ENCODE assay signal across 15 cellular contexts in genomic region chr6:56552212-56553130, GRCh38.
DNase-seq lines count a peak whose midpoint lies in the region; ATAC-seq, FAIRE-seq and TF ChIP-seq lines count a peak whose summit lies in the region.
"Had no signal": no experiment of that assay in that cellular context is flagged by ENCODE, and none has a peak within 500 bp of the region (broad histone marks: within the 10 kb centered on the region; RNA-seq: fewer than 3 reads in every experiment).

No MANE protein-coding gene starts in this region.

- H3K4me2 ChIP-seq in A549 (no peak overlapping the region), HepG2 (ENCODE audit: low read depth, low read length) (no peak overlapping the region)

- in situ Hi-C loops in HepG2 (cut with HindIII; ENCODE audit: extremely low pct_ligation_motif_present, low pct_unique_long_range_greater_than_20kb): no loop called here

- H3K79me2 ChIP-seq in HepG2 (ENCODE audit: insufficient read depth, low read length): no peaks in the 10 kb centered on the region

- no peak overlapping the region for H3K9ac ChIP-seq in HepG2 (ENCODE audit: insufficient read depth, low read depth, low read length)

- H3K9me3 Mint-ChIP-seq in activated naive CD8-positive, alpha-beta T cell treated with anti-CD3 and anti-CD28 coated beads for 36 hours: no peaks in the 10 kb centered on the region
- no peaks in the 10 kb centered on the region for H3K9me3 Mint-ChIP-seq in activated CD8-positive, alpha-beta T cell treated with anti-CD3 and anti-CD28 coated beads for 36 hours
- H3K9me3 Mint-ChIP-seq in CD14-positive monocyte: no peaks in the 10 kb centered on the region
- H3K9me3 Mint-ChIP-seq: natural killer cell treated with Interleukin-12 subunit alpha and Interleukin-12 subunit beta and Interleukin-15 and Interleukin-18, amount 100 ng/mL, for 72 hours had no signal

- H3K4me3 ChIP-seq in A549 (no peak overlapping the region), HepG2 (replicated peaks in 1 of 3; ENCODE audit: insufficient read depth in 1 of 3, low read depth in 2 of 3, low read length in 3 of 3) (no peak overlapping the region), ovary (no peak overlapping the region)

- no TSS peak for BruUV-seq in HepG2 (replicated peaks; lab: Mats Ljungman, UMichigan)

- H3K4me3 Mint-ChIP-seq in activated naive CD8-positive, alpha-beta T cell treated with anti-CD3 and anti-CD28 coated beads for 36 hours: no peak overlapping the region
- H3K4me3 Mint-ChIP-seq in activated CD8-positive, alpha-beta T cell treated with anti-CD3 and anti-CD28 coated beads for 36 hours: no peak overlapping the region
- H3K4me3 Mint-ChIP-seq in CD14-positive monocyte: no peak overlapping the region
- H3K4me3 Mint-ChIP-seq: natural killer cell treated with Interleukin-12 subunit alpha and Interleukin-12 subunit beta and Interleukin-15 and Interleukin-18, amount 100 ng/mL, for 72 hours had no signal

- H3K36me3 Mint-ChIP-seq in activated naive CD8-positive, alpha-beta T cell treated with anti-CD3 and anti-CD28 coated beads for 36 hours: no peaks in the 10 kb centered on the region
- no peaks in the 10 kb centered on the region for H3K36me3 Mint-ChIP-seq in activated CD8-positive, alpha-beta T cell treated with anti-CD3 and anti-CD28 coated beads for 36 hours (ENCODE audit: low read depth)
- H3K36me3 Mint-ChIP-seq in CD14-positive monocyte: peaks cover 13 to 22% of the 10 kb centered on the region in 2 donors
- H3K36me3 Mint-ChIP-seq: natural killer cell treated with Interleukin-12 subunit alpha and Interleukin-12 subunit beta and Interleukin-15 and Interleukin-18, amount 100 ng/mL, for 72 hours had no signal

- TF ChIP-seq POLR2A in A549 (IDR thresholded peaks at IDR 0.05; ENCODE audit: low read length) (no peak), HepG2 (IDR thresholded peaks at IDR 0.05; ENCODE audit: insufficient read depth in 1 of 2, low read depth in 2 of 2, low read length in 2 of 2) (no peak), ovary (IDR thresholded peaks at IDR 0.05) (no peak)

- H3K4me1 Mint-ChIP-seq in activated naive CD8-positive, alpha-beta T cell treated with anti-CD3 and anti-CD28 coated beads for 36 hours: peaks cover 2% of the 10 kb centered on the region
- peaks cover 2% of the 10 kb centered on the region for H3K4me1 Mint-ChIP-seq in activated CD8-positive, alpha-beta T cell treated with anti-CD3 and anti-CD28 coated beads for 36 hours (ENCODE audit: low read depth)
- peaks cover 9% of the 10 kb centered on the region for H3K4me1 Mint-ChIP-seq in CD14-positive monocyte

- no peak for TF ChIP-seq CTCF in A549 (IDR thresholded peaks at IDR 0.05)
- TF ChIP-seq CTCF in HepG2 (CRISPR knock-in tag; IDR thresholded peaks at IDR 0.05): no peak
- TF ChIP-seq CTCF in ovary (IDR thresholded peaks at IDR 0.05): no peak
- no peak for TF ChIP-seq CTCF in activated CD8-positive, alpha-beta T cell treated with anti-CD3 and anti-CD28 coated beads for 36 hours (IDR thresholded peaks at IDR 0.05)
- no peak for TF ChIP-seq CTCF in CD14-positive monocyte (IDR thresholded peaks at IDR 0.05)

- TF ChIP-seq EP300 in A549 (IDR thresholded peaks at IDR 0.05): no peak
- TF ChIP-seq EP300 in HepG2 (IDR thresholded peaks at IDR 0.05; ENCODE audit: low read depth in 2 of 2, low read length in 2 of 2): no peak
- no peak for TF ChIP-seq EP300 in HepG2 (CRISPR knock-in tag; IDR thresholded peaks at IDR 0.05; ENCODE audit: borderline replicate concordance)
- no peak for TF ChIP-seq EP300 in ovary (IDR thresholded peaks at IDR 0.05)

- CTCF ChIA-PET in A549 (lab: Yijun Ruan, JAX) (interaction anchor here (1.0 kb wide), 1 partner anchor 9 kb away, joined by 3 read pairs; no protein-coding TSS in a partner anchor), HepG2 (lab: Yijun Ruan, JAX; ENCODE audit: low intra/inter-chr PET ratio, low total read pairs) (no interaction called here)
- CTCF ChIA-PET in activated CD8-positive, alpha-beta T cell treated with anti-CD3 and anti-CD28 coated beads for 36 hours (lab: Charles Lee): interaction anchor here (1.2 to 3.1 kb wide), 2 partner anchors 18 to 84 kb away, joined by 3 to 12 read pairs; no protein-coding TSS in a partner anchor

- no peaks in the 10 kb centered on the region for H4K20me1 ChIP-seq in HepG2 (ENCODE audit: insufficient read depth, low read length)

- H3K27me3 ChIP-seq in HepG2 (ENCODE audit: control insufficient read depth in 1 of 2, insufficient read depth in 2 of 2, low read length in 2 of 2) (no peaks in the 10 kb centered on the region), ovary (no peaks in the 10 kb centered on the region)

- H3K4me1 ChIP-seq in A549: peaks cover 9% of the 10 kb centered on the region; the same call in 1 of the 3 replicates
- peaks cover 17% of the 10 kb centered on the region for H3K4me1 ChIP-seq in HepG2 (ENCODE audit: insufficient read depth, low read length)
- H3K4me1 ChIP-seq in ovary (ENCODE audit: insufficient read depth): peaks cover 4% of the 10 kb centered on the region

- WGBS in A549 (ENCODE audit: missing lambda C conversion rate): 89% methylated on average over 7 of the region's 7 CpGs
- WGBS in HepG2 (ENCODE audit: low lambda C conversion rate): 95% methylated on average over 7 of the region's 7 CpGs
- WGBS in ovary, 3 donors: 88 to 94% (median 91%) methylated on average over 7 of the region's 7 CpGs

- H3K36me3 ChIP-seq in HepG2 (replicated peaks in 1 of 2; ENCODE audit: control insufficient read depth in 1 of 2, insufficient read depth in 2 of 2, low read length in 2 of 2) (peaks cover 5 to 7% of the 10 kb centered on the region in 2 experiments; a peak in 4 of 5 replicates), ovary (no peaks in the 10 kb centered on the region)

- H3K27ac ChIP-seq in A549: no peak overlapping the region
- peak overlapping the region; percentile 11 for H3K27ac ChIP-seq in caudate nucleus (ENCODE audit: low read depth, low read length)
- H3K27ac ChIP-seq in HepG2 (ENCODE audit: extremely low read length, insufficient read depth, low read length): no peak overlapping the region
- no peak overlapping the region for H3K27ac ChIP-seq in ovary

- DNase-seq in A549 (ENCODE audit: low read depth in 1 of 2, low spot score in 1 of 2) (no peak), HTR-8/SVneo (ENCODE audit: insufficient read length, low spot score) (no peak), caudate nucleus (lab: John Stamatoyannopoulos, UW) (no peak), HepG2 (ENCODE audit: low spot score) (no peak), ovary (no peak), CD14-positive monocyte (ENCODE audit: low spot score) (no peak)
- no peak for DNase-seq in activated naive CD8-positive, alpha-beta T cell treated with anti-CD3 and anti-CD28 coated beads for 36 hours
- no peak for DNase-seq in activated CD8-positive, alpha-beta T cell treated with anti-CD3 and anti-CD28 coated beads for 36 hours
- DNase-seq: activated effector memory CD4-positive, alpha-beta T cell treated with anti-CD3 and anti-CD28 coated beads, Interleukin-2, amount 50 U/mL, for 16 hours; DMS153; islet precursor cell; NCI-H1048; T-helper 2 cell had no signal

- H3K9me3 ChIP-seq in A549 (no peaks in the 10 kb centered on the region), HepG2 (ENCODE audit: low read length) (no peaks in the 10 kb centered on the region), ovary (no peaks in the 10 kb centered on the region)

- no peaks in the 10 kb centered on the region for H3K27me3 Mint-ChIP-seq in activated naive CD8-positive, alpha-beta T cell treated with anti-CD3 and anti-CD28 coated beads for 36 hours
- H3K27me3 Mint-ChIP-seq in activated CD8-positive, alpha-beta T cell treated with anti-CD3 and anti-CD28 coated beads for 36 hours: no peaks in the 10 kb centered on the region
- H3K27me3 Mint-ChIP-seq in CD14-positive monocyte (ENCODE audit: low read depth in 3 of 3): no peaks in the 10 kb centered on the region
- H3K27me3 Mint-ChIP-seq: natural killer cell treated with Interleukin-12 subunit alpha and Interleukin-12 subunit beta and Interleukin-15 and Interleukin-18, amount 100 ng/mL, for 72 hours had no signal

- FAIRE-seq in A549 (lab: Jason Lieb, UNC) (no peak), HTR-8/SVneo (lab: Jason Lieb, UNC) (peak; percentile 51), HepG2 (lab: Jason Lieb, UNC) (no peak)

- H3K27ac Mint-ChIP-seq in activated naive CD8-positive, alpha-beta T cell treated with anti-CD3 and anti-CD28 coated beads for 36 hours: no peak overlapping the region
- no peak overlapping the region for H3K27ac Mint-ChIP-seq in activated CD8-positive, alpha-beta T cell treated with anti-CD3 and anti-CD28 coated beads for 36 hours
- H3K27ac Mint-ChIP-seq in CD14-positive monocyte: peak overlapping the region in 1 of 7 donors; percentile 5
- H3K27ac Mint-ChIP-seq: natural killer cell treated with Interleukin-12 subunit alpha and Interleukin-12 subunit beta and Interleukin-15 and Interleukin-18, amount 100 ng/mL, for 72 hours had no signal

- POLR2A ChIA-PET in A549 (lab: Yijun Ruan, JAX) (no interaction called here), HepG2 (lab: Yijun Ruan, JAX) (interaction anchor here (1.3 kb wide), 1 partner anchor 11 kb away, joined by 8 read pairs; no protein-coding TSS in a partner anchor)
- POLR2A ChIA-PET in activated CD8-positive, alpha-beta T cell treated with anti-CD3 and anti-CD28 coated beads for 36 hours (lab: Charles Lee): no interaction called here

- TF ChIP-seq RAD21 in A549 (conservative IDR thresholded peaks at IDR 0.05 in 1 of 2, IDR thresholded peaks at IDR 0.05 in 1 of 2) (no peak), HepG2 (CRISPR knock-in tag; IDR thresholded peaks at IDR 0.05) (no peak)

- no peak for ATAC-seq in A549
- no peak for ATAC-seq in HepG2
- ATAC-seq in activated CD8-positive, alpha-beta T cell treated with anti-CD3 and anti-CD28 coated beads for 36 hours: no peak
- ATAC-seq: esophagus mucosa; natural killer cell treated with Interleukin-12 subunit alpha and Interleukin-12 subunit beta and Interleukin-15 and Interleukin-18, amount 100 ng/mL, for 72 hours had no signal

- intact Hi-C loops in HepG2 (cut with micrococcal nuclease; ENCODE audit: unreplicated experiment) (no loop called here), ovary (cut with DNase I) (no loop called here), CD14-positive monocyte (cut with micrococcal nuclease) (no loop called here)
- intact Hi-C loops in activated CD8-positive, alpha-beta T cell treated with anti-CD3 and anti-CD28 coated beads for 36 hours (cut with micrococcal nuclease): no loop called here

- no peak overlapping the region for H2AFZ ChIP-seq in HepG2 (ENCODE audit: low read length)

TF ChIP-seq in A549, 52 proteins besides CTCF, POLR2A, EP300 and RAD21:
- TF ChIP-seq MAFK (IDR thresholded peaks at IDR 0.05; ENCODE audit: partially characterized antibody) (peak; percentile 67), HOXA7 (CRISPR knock-in tag; IDR thresholded peaks at IDR 0.05) (no peak)

TF ChIP-seq in HepG2, 621 proteins besides CTCF, POLR2A, EP300 and RAD21:
- TF ChIP-seq FOXA3 (CRISPR knock-in tag; IDR thresholded peaks at IDR 0.05) (no peak), ZNF430 (CRISPR knock-in tag; IDR thresholded peaks at IDR 0.05) (no peak), MAFK (conservative IDR thresholded peaks at IDR 0.05 in 1 of 2, IDR thresholded peaks at IDR 0.05 in 1 of 2; ENCODE audit: low read length in 2 of 2) (peak; percentile 86), MAFF (IDR thresholded peaks at IDR 0.05; ENCODE audit: low read depth, low read length) (peak; percentile 81)
TF ChIP-seq in HepG2: peak in this region for 2.

Comparison
In these comparisons a context has a peak if more than half of its experiments do, and no peak if none do; other contexts are left out.
1. Of the 38 proteins assayed by ChIP-seq in both HepG2 and A549: peak only in HepG2: none; only in A549: none; in both: MAFK; in neither: 37.